In the genomic region with DNA sequence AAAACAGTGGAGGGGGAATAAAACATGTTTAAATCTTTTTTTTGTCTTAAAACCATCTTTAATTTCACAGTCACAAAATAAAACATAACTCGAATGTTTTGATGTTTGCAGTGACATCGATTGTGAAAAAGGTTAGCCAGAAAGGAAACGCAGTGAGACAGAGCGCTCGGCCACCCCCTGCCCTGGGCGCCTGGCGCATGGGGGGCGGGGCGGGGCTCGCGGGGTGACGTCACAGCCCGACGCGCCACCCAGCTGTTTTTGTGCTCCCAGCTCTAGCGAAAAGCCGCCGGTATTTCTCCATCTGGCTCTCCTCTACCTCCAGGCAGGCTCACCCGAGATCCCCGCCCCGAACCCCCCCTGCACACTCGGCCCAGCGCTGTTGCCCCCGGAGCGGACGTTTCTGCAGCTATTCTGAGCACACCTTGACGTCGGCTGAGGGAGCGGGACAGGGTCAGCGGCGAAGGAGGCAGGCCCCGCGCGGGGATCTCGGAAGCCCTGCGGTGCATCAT, we compare ENCODE assay signal across 8 cellular contexts. TPM values are rescaled to one million over a fixed set of nuclear protein-coding genes. Genes with fewer than 3 reads are reported as not detected.
DNase-seq lines count a peak whose midpoint lies in the region; ATAC-seq lines count a peak whose summit lies in the region.

GABARAPL1 (plus strand) TSS at position 255 of the 509 bp plus-strand sequence; CDS start at position 508, 253 bp downstream.

- H2BK120ac ChIP-seq in mesendoderm (ENCODE audit: low read depth, low read length) = peak within 1 kb of the TSS; percentile 35

- no peaks in the 10 kb centered on the region for H3K79me1 ChIP-seq in mesendoderm (ENCODE audit: low read length)

- peak within 1 kb of the TSS; percentile 99 for H3K4me3 ChIP-seq in endocrine pancreas (ENCODE audit: control insufficient read depth, insufficient read depth, low read length)
- peak within 1 kb of the TSS; percentile 90 for H3K4me3 ChIP-seq in mesendoderm (ENCODE audit: low read length)

- peak within 1 kb of the TSS; percentile 88 for H3K4me3 Mint-ChIP-seq in activated CD8-positive, alpha-beta memory T cell treated with anti-CD3 and anti-CD28 coated beads, Interleukin-2, amount 10 ng/mL, durations not matched to agents 7 days and 5 days

- ATAC-seq in HG03064 (IDR thresholded peaks at IDR 0.05; ENCODE audit: low read depth, unreplicated experiment) = peak; percentile 49
- ATAC-seq in activated CD8-positive, alpha-beta memory T cell treated with anti-CD3 and anti-CD28 coated beads, Interleukin-2, amount 10 ng/mL, durations not matched to agents 7 days and 5 days = peak; percentile 72

- peak within 1 kb of the TSS; percentile 88 for H3K18ac ChIP-seq in mesendoderm (ENCODE audit: low read length)

- H3K27ac Mint-ChIP-seq in activated CD8-positive, alpha-beta memory T cell treated with anti-CD3 and anti-CD28 coated beads, Interleukin-2, amount 10 ng/mL, durations not matched to agents 7 days and 5 days = peak within 1 kb of the TSS; percentile 97

- H3K4me2 ChIP-seq in mesendoderm (ENCODE audit: low read length) = peak within 1 kb of the TSS; percentile 69

- H4K8ac ChIP-seq in mesendoderm (ENCODE audit: low read depth, low read length) = no peak within 1 kb of the TSS

- peaks cover 28% of the 10 kb centered on the region for H3K4me1 Mint-ChIP-seq in activated CD8-positive, alpha-beta memory T cell treated with anti-CD3 and anti-CD28 coated beads, Interleukin-2, amount 10 ng/mL, durations not matched to agents 7 days and 5 days

- H2BK5ac ChIP-seq in mesendoderm (ENCODE audit: low read length) = peak within 1 kb of the TSS; percentile 66

- H3K36me3 Mint-ChIP-seq in activated CD8-positive, alpha-beta memory T cell treated with anti-CD3 and anti-CD28 coated beads, Interleukin-2, amount 10 ng/mL, durations not matched to agents 7 days and 5 days = peaks cover 8% of the 10 kb centered on the region

- H3K9me3 Mint-ChIP-seq in activated CD8-positive, alpha-beta memory T cell treated with anti-CD3 and anti-CD28 coated beads, Interleukin-2, amount 10 ng/mL, durations not matched to agents 7 days and 5 days (ENCODE audit: low read depth) = no peaks in the 10 kb centered on the region

- H3K27me3 Mint-ChIP-seq in activated CD8-positive, alpha-beta memory T cell treated with anti-CD3 and anti-CD28 coated beads, Interleukin-2, amount 10 ng/mL, durations not matched to agents 7 days and 5 days = no peaks in the 10 kb centered on the region

- peak; percentile 19 for DNase-seq in NCI-H1436 (lab: John Stamatoyannopoulos, UW)
- DNase-seq in NCI-H1436 treated with DMSO at 0.1 percent for 48 hours (lab: John Stamatoyannopoulos, UW) = no peak
- peak; percentile 6 for DNase-seq in NCI-H748 treated with DMSO at 0.1 percent for 48 hours (lab: John Stamatoyannopoulos, UW)
- DNase-seq in activated CD8-positive, alpha-beta memory T cell treated with anti-CD3 and anti-CD28 coated beads, Interleukin-2, amount 10 ng/mL, durations not matched to agents 7 days and 5 days = peak; percentile 85
- DNase-seq in mesendoderm = peak; percentile 86
- DNase-seq in stimulated activated CD8-positive, alpha-beta memory T cell treated with anti-CD3 and anti-CD28 coated beads, Interleukin-12 subunit alpha, Interleukin-12 subunit beta, amount 100 ng/mL, for 1 hour (ENCODE audit: low read depth) = peak; percentile 63

- H3K9ac ChIP-seq in endocrine pancreas (ENCODE audit: control insufficient read depth, insufficient read depth, low read length) (peak within 1 kb of the TSS; percentile 98), mesendoderm (ENCODE audit: low read length) (peak within 1 kb of the TSS; percentile 95)

- H3K56ac ChIP-seq in mesendoderm (ENCODE audit: low read length) = peak within 1 kb of the TSS; percentile 94

- H2BK15ac ChIP-seq in mesendoderm (replicated peaks; ENCODE audit: low read depth) = no peak within 1 kb of the TSS

- H3K23ac ChIP-seq in mesendoderm (ENCODE audit: low read length) = no peak within 1 kb of the TSS

- peak within 1 kb of the TSS; percentile 90 for H3K4ac ChIP-seq in mesendoderm (ENCODE audit: low read depth, low read length)

- no peaks in the 10 kb centered on the region for H3K36me3 ChIP-seq in endocrine pancreas (ENCODE audit: control insufficient read depth, insufficient read depth, low read length)
- H3K36me3 ChIP-seq in mesendoderm (ENCODE audit: control insufficient read depth, insufficient read depth, low read length) = no peaks in the 10 kb centered on the region

- CTCF ChIA-PET in activated CD8-positive, alpha-beta memory T cell treated with anti-CD3 and anti-CD28 coated beads, Interleukin-2, amount 10 ng/mL, durations not matched to agents 7 days and 5 days (lab: Charles Lee) = interaction anchor here (0.6 to 3.7 kb wide), 5 partner anchors 23 to 128 kb away, joined by 3 to 12 read pairs (median 4); no protein-coding TSS in a partner anchor

- WGBS in mesendoderm (ENCODE audit: extremely low coverage, insufficient coverage, low lambda C conversion rate) = no CpG with 5 or more reads among the region's 36 CpGs

- H4K5ac ChIP-seq in mesendoderm (ENCODE audit: low read length) = no peak within 1 kb of the TSS

- H3K4me1 ChIP-seq in endocrine pancreas (ENCODE audit: control insufficient read depth, insufficient read depth, low read length) (no peaks in the 10 kb centered on the region), mesendoderm (ENCODE audit: control insufficient read depth, low read depth, low read length) (no peaks in the 10 kb centered on the region)

- H3K9me3 ChIP-seq in endocrine pancreas (ENCODE audit: control insufficient read depth, low read length) = no peaks in the 10 kb centered on the region

- H3K27ac ChIP-seq in mesendoderm (ENCODE audit: low read depth, low read length) = peak within 1 kb of the TSS; percentile 74

- peaks cover 23% of the 10 kb centered on the region for H3K79me2 ChIP-seq in mesendoderm (ENCODE audit: control insufficient read depth, insufficient read depth, low read length)

- no peaks in the 10 kb centered on the region for H3K27me3 ChIP-seq in endocrine pancreas (ENCODE audit: control insufficient read depth, insufficient read depth, low read length)
- no peaks in the 10 kb centered on the region for H3K27me3 ChIP-seq in mesendoderm (ENCODE audit: insufficient read depth, low read length, poor library complexity)

- no peak within 1 kb of the TSS for H2AK5ac ChIP-seq in mesendoderm (ENCODE audit: low read length)

RNA-seq across cellular contexts. Expression of gene GABARAPL1, which starts in this region (rescaled TPM):
- 10 to 100 TPM; 29.3 to 47.5 TPM for total RNA-seq in activated CD8-positive, alpha-beta memory T cell treated with anti-CD3 and anti-CD28 coated beads, Interleukin-2, amount 10 ng/mL, durations not matched to agents 7 days and 5 days
- polyA plus RNA-seq in mesendoderm (2013, experiment 1 of 2) = 45.0 TPM
- 45.2 TPM for polyA plus RNA-seq in mesendoderm (2013, experiment 2 of 2)
